Comparison of ENCODE assay signal across 27 cellular contexts in the genomic region with DNA sequence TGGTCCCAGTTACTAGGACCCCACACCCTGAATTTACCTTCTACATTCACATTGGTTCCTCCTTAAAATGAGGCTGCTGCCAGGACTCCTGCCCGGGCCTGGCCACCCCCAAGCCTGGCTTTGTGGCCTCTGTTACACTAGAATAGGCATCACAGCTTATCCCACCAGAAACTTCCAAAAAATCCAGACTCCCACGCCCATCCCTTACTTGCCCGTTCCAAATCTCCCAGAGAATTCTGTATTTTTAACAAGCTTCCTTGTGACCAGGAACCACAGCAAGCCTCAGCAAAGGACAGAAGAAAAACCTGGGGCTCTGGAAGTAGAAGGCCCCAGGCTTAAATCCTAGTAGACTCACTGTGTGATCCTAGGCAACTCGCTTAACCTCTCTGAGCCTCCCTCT. TPM values are rescaled to one million over a fixed set of nuclear protein-coding genes. Genes with fewer than 3 reads are reported as not detected.
"Had no signal": no experiment of that assay in that cellular context is flagged by ENCODE, and none has a peak within 500 bp of the region (broad histone marks: within the 10 kb centered on the region; RNA-seq: fewer than 3 reads in every experiment).

No MANE protein-coding gene starts in this region.

- H3K9me3 ChIP-seq: adrenal gland, breast epithelium, left lung, mucosa of descending colon, transverse colon had no signal

- H3K36me3 ChIP-seq: adrenal gland, breast epithelium, left lung, neural progenitor cell, transverse colon had no signal

- H3K4me1 Mint-ChIP-seq: immature natural killer cell; naive thymus-derived CD4-positive, alpha-beta T cell; stimulated activated effector memory CD8-positive, alpha-beta T cell treated with anti-CD3 and anti-CD28 coated beads, Interleukin-12 subunit alpha, Interleukin-12 subunit beta, amount 100 ng/mL, for 72 hours; stimulated activated naive CD8-positive, alpha-beta T cell treated with anti-CD3 and anti-CD28 coated beads, Interleukin-15, amount 100 ng/mL, for 72 hours; WTC11 had no signal

- H3K4me1 ChIP-seq: adrenal gland, breast epithelium, neural progenitor cell had no signal

- H3K4me3 Mint-ChIP-seq: activated naive CD8-positive, alpha-beta T cell; activated T-cell treated with anti-CD3 and anti-CD28 coated beads, Interleukin-2, amount 50 U/mL, for 4 hours; immature natural killer cell; naive thymus-derived CD4-positive, alpha-beta T cell; neural progenitor cell; stimulated activated effector memory CD8-positive, alpha-beta T cell treated with anti-CD3 and anti-CD28 coated beads, Interleukin-12 subunit alpha, Interleukin-12 subunit beta, amount 100 ng/mL, for 72 hours; stimulated activated naive CD8-positive, alpha-beta T cell treated with anti-CD3 and anti-CD28 coated beads, Interleukin-15, amount 100 ng/mL, for 72 hours; WTC11 had no signal

- ATAC-seq: activated T-cell treated with anti-CD3 and anti-CD28 coated beads, Interleukin-2, amount 50 U/mL, for 4 hours; left lung; mucosa of descending colon; naive thymus-derived CD4-positive, alpha-beta T cell; stimulated activated effector memory CD8-positive, alpha-beta T cell treated with anti-CD3 and anti-CD28 coated beads, Interleukin-12 subunit alpha, Interleukin-12 subunit beta, amount 100 ng/mL, for 72 hours; stimulated activated naive CD8-positive, alpha-beta T cell treated with anti-CD3 and anti-CD28 coated beads, Interleukin-15, amount 100 ng/mL, for 72 hours; WTC11 had no signal

- H3K27me3 ChIP-seq: adrenal gland, breast epithelium, hepatocyte, left lung, neural progenitor cell, transverse colon had no signal

- H3K4me3 ChIP-seq: adrenal gland, breast epithelium, hepatocyte, left lung, mucosa of descending colon, neural progenitor cell, skin epidermis, transverse colon had no signal

- H3K27ac ChIP-seq: adrenal gland, epithelial cell of prostate, hepatocyte, left lung, neural progenitor cell, skin epidermis, transverse colon had no signal

- H3K9me3 Mint-ChIP-seq: activated T-cell treated with anti-CD3 and anti-CD28 coated beads, Interleukin-2, amount 50 U/mL, for 4 hours; activated T-helper 2 cell treated with anti-CD3 and anti-CD28 coated beads, Interferon-gamma antibody, Interleukin-2, Interleukin-4, amounts not matched to agents 10 μg/mL and 5 μg/mL and 100 μg/mL, durations not matched to agents 14 hours and 24 hours and 36 hours; immature natural killer cell; naive thymus-derived CD4-positive, alpha-beta T cell; neural progenitor cell; stimulated activated effector memory CD8-positive, alpha-beta T cell treated with anti-CD3 and anti-CD28 coated beads, Interleukin-12 subunit alpha, Interleukin-12 subunit beta, amount 100 ng/mL, for 72 hours; stimulated activated naive CD8-positive, alpha-beta T cell treated with anti-CD3 and anti-CD28 coated beads, Interleukin-15, amount 100 ng/mL, for 72 hours; WTC11 had no signal

- DNase-seq: activated CD4-positive, alpha-beta T cell treated with anti-CD3 and anti-CD28 coated beads, Interleukin-2, amount 50 U/mL, for 4 hours; activated CD8-positive, alpha-beta memory T cell treated with anti-CD3 and anti-CD28 coated beads, Interleukin-2, amount 50 U/mL, for 48 hours; activated naive CD4-positive, alpha-beta T cell; activated T-cell treated with anti-CD3 and anti-CD28 coated beads, Interleukin-2, amount 50 U/mL, for 4 hours; adrenal gland; cortex of kidney; immature natural killer cell; left lung; mucosa of descending colon; naive thymus-derived CD4-positive, alpha-beta T cell; stimulated activated CD4-positive, alpha-beta T cell treated with anti-CD3 and anti-CD28 coated beads, Interleukin-1b, Interleukin-23, amount 100 ng/mL, for 48 hours; stimulated activated naive CD8-positive, alpha-beta T cell treated with anti-CD3 and anti-CD28 coated beads, Interleukin-15, amount 100 ng/mL, for 72 hours; T-helper 9 cell; transverse colon had no signal

- H3K27ac Mint-ChIP-seq: activated naive CD8-positive, alpha-beta T cell; activated T-helper 2 cell treated with anti-CD3 and anti-CD28 coated beads, Interferon-gamma antibody, Interleukin-2, Interleukin-4, amounts not matched to agents 10 μg/mL and 5 μg/mL and 100 μg/mL, durations not matched to agents 14 hours and 24 hours and 36 hours; immature natural killer cell; naive thymus-derived CD4-positive, alpha-beta T cell; neural progenitor cell; stimulated activated effector memory CD8-positive, alpha-beta T cell treated with anti-CD3 and anti-CD28 coated beads, Interleukin-12 subunit alpha, Interleukin-12 subunit beta, amount 100 ng/mL, for 72 hours; stimulated activated naive CD8-positive, alpha-beta T cell treated with anti-CD3 and anti-CD28 coated beads, Interleukin-15, amount 100 ng/mL, for 72 hours; WTC11 had no signal

- H3K36me3 Mint-ChIP-seq: activated naive CD8-positive, alpha-beta T cell; immature natural killer cell; naive thymus-derived CD4-positive, alpha-beta T cell; neural progenitor cell; stimulated activated effector memory CD8-positive, alpha-beta T cell treated with anti-CD3 and anti-CD28 coated beads, Interleukin-12 subunit alpha, Interleukin-12 subunit beta, amount 100 ng/mL, for 72 hours; WTC11 had no signal

RNA-seq across cellular contexts. Expression of a gene that starts 36.0 kb away (rescaled TPM):
- total RNA-seq: activated CD8-positive, alpha-beta memory T cell treated with anti-CD3 and anti-CD28 coated beads for 36 hours; activated T-cell treated with anti-CD3 and anti-CD28 coated beads, Interleukin-2, amount 50 U/mL, for 4 hours; activated T-helper 2 cell treated with anti-CD3 and anti-CD28 coated beads, Interferon-gamma antibody, Interleukin-2, Interleukin-4, amounts not matched to agents 10 μg/mL and 5 μg/mL and 100 μg/mL, durations not matched to agents 14 hours and 24 hours and 36 hours; fibroblast of villous mesenchyme; kidney epithelial cell; naive thymus-derived CD4-positive, alpha-beta T cell; T-helper 1 cell treated with Interleukin-12 subunit alpha and Interleukin-12 subunit beta and Interleukin-4 antibody, amounts not matched to agents 30 ng/mL and 1 ng/mL, for 36 hours had no signal
- polyA plus RNA-seq: immature natural killer cell; naive thymus-derived CD4-positive, alpha-beta T cell had no signal
